In genomic region chr3:169383770-169384169, GRCh38 we compare ENCODE assay signal across 18 cellular contexts.
"Had no signal": no experiment of that assay in that cellular context is flagged by ENCODE, and none has a peak within 500 bp of the region (broad histone marks: within the 10 kb centered on the region; RNA-seq: fewer than 3 reads in every experiment).

No MANE protein-coding gene starts in this region.

- H3K9me3 Mint-ChIP-seq: dendritic cell treated with granulocyte-macrophage colony-stimulating factor and Interleukin-4, amounts not matched to agents 40 ng/mL and 50 ng/mL, for 4 days; neural crest cell had no signal

- H3K4me3 Mint-ChIP-seq: dendritic cell treated with granulocyte-macrophage colony-stimulating factor and Interleukin-4, amounts not matched to agents 40 ng/mL and 50 ng/mL, for 4 days; natural killer cell; neural crest cell; stimulated activated effector memory CD8-positive, alpha-beta T cell treated with anti-CD3 and anti-CD28 coated beads, Interleukin-12 subunit alpha, Interleukin-12 subunit beta, amount 100 ng/mL, for 72 hours had no signal

- H3K9me3 ChIP-seq: heart left ventricle, right atrium auricular region, tibial artery, upper lobe of right lung, vagina had no signal

- H3K36me3 ChIP-seq: right atrium auricular region, tibial artery, upper lobe of right lung, vagina had no signal

- H3K27ac ChIP-seq: heart left ventricle, right atrium auricular region, tibial artery, upper lobe of right lung, vagina had no signal

- H3K4me2 ChIP-seq: smooth muscle cell had no signal

- H3K4me3 ChIP-seq: heart left ventricle, right atrium auricular region, smooth muscle cell, tibial artery, upper lobe of right lung, vagina had no signal

- DNase-seq: erythroblast; heart left ventricle; hypothalamus; kidney glomerular epithelial cell; natural killer cell; posterior cingulate gyrus; stimulated activated CD4-positive, alpha-beta T cell treated with anti-CD3 and anti-CD28 coated beads, Interleukin-4, amount 100 ng/mL, for 1 hour; stimulated activated CD8-positive, alpha-beta memory T cell treated with anti-CD3 and anti-CD28 coated beads, Interleukin-4, amount 100 ng/mL, for 48 hours; stimulated activated naive CD8-positive, alpha-beta T cell treated with anti-CD3 and anti-CD28 coated beads, Interleukin-15, Interleukin-2, amounts not matched to agents 100 U/mL and 50 U/mL, for 24 hours; tibial artery; upper lobe of right lung had no signal

- ATAC-seq: heart left ventricle; left lobe of liver; natural killer cell; stimulated activated effector memory CD8-positive, alpha-beta T cell treated with anti-CD3 and anti-CD28 coated beads, Interleukin-12 subunit alpha, Interleukin-12 subunit beta, amount 100 ng/mL, for 72 hours; stimulated activated naive CD8-positive, alpha-beta T cell treated with anti-CD3 and anti-CD28 coated beads, Interleukin-15, Interleukin-2, amounts not matched to agents 100 U/mL and 50 U/mL, for 24 hours; upper lobe of right lung had no signal

- H3K36me3 Mint-ChIP-seq: natural killer cell; stimulated activated effector memory CD8-positive, alpha-beta T cell treated with anti-CD3 and anti-CD28 coated beads, Interleukin-12 subunit alpha, Interleukin-12 subunit beta, amount 100 ng/mL, for 72 hours had no signal

- H3K27me3 ChIP-seq: heart left ventricle, right atrium auricular region, tibial artery, upper lobe of right lung, vagina had no signal

- H3K4me1 Mint-ChIP-seq: natural killer cell; stimulated activated effector memory CD8-positive, alpha-beta T cell treated with anti-CD3 and anti-CD28 coated beads, Interleukin-12 subunit alpha, Interleukin-12 subunit beta, amount 100 ng/mL, for 72 hours had no signal

- H3K27ac Mint-ChIP-seq: dendritic cell treated with granulocyte-macrophage colony-stimulating factor and Interleukin-4, amounts not matched to agents 40 ng/mL and 50 ng/mL, for 4 days; natural killer cell; stimulated activated effector memory CD8-positive, alpha-beta T cell treated with anti-CD3 and anti-CD28 coated beads, Interleukin-12 subunit alpha, Interleukin-12 subunit beta, amount 100 ng/mL, for 72 hours had no signal

- H3K4me1 ChIP-seq: vagina had no signal
